Comparison of ENCODE assay signal across 25 cellular contexts in the genomic region with DNA sequence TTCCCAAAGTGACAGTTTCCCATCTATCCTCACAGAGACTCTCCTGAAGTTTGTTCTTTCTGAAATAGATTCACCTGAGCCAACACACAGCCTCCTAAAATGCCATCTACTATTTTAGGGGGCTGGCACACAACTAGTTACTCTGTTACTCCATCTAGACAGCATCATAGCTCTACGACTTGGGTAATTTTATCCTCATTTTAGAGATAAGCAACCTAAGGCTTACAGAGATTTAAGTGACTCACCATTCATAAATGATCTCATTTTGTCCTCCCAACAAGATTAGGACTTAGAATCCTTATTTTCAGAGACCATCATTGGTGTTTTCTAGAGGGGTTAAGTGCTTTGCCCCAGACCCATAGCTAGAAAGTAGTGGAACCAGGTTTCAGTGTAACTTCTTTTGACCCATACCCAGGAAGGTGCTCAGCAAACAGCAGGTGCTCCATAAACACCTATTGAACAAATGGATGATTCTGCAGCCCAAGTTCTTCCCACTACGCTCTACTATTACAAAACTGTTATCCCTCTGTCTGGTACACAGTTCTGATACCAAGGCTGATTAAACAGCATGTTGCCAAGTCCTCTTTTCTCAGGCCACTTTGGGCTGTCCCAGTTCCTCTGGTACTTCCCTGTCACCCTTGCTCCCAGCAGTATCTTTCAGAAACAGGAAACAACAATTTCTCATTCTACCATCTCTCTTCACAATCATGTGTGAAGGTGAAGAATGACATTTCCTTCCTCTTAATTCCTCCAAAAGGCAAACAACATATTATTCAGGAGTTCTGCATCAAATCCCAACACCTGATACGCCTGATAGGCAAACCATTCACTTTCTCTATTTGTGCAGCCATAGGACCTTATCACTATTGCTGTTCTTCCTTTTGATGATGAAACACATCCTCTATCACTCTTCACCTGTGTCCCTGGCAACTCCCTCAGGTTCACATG.
DNase-seq lines count a peak whose midpoint lies in the region; ATAC-seq, FAIRE-seq and TF ChIP-seq lines count a peak whose summit lies in the region.
"Had no signal": no experiment of that assay in that cellular context is flagged by ENCODE, and none has a peak within 500 bp of the region (broad histone marks: within the 10 kb centered on the region; RNA-seq: fewer than 3 reads in every experiment).

No MANE protein-coding gene starts in this region.

- H4K20me1 ChIP-seq in endothelial cell of umbilical vein (replicated peaks; ENCODE audit: control insufficient read depth, extremely low read depth, insufficient read depth, low read length), result no peaks in the 10 kb centered on the region

- DNase-seq in AG20443 (ENCODE audit: low spot score), result peak; percentile 32
- peak; percentile 72 for DNase-seq in NCI-H226
- peak; percentile 65 for DNase-seq in endothelial cell of umbilical vein (ENCODE audit: low read depth, low spot score)
- DNase-seq in lung (ENCODE audit: low spot score), result no peak
- no peak for DNase-seq in testis
- no peak for DNase-seq in AG08396 (ENCODE audit: low spot score)
- no peak for DNase-seq in NCI-H774 (lab: John Stamatoyannopoulos, UW)
- DNase-seq: ACHN; activated CD4-positive, CD25-positive, alpha-beta regulatory T cell treated with anti-CD3 and anti-CD28 coated beads, Interleukin-2, amount 50 U/mL, for 72 hours; activated CD8-positive, alpha-beta T cell treated with anti-CD3 and anti-CD28 coated beads, Interleukin-2, amount 10 ng/mL, durations not matched to agents 7 days and 5 days; activated naive CD4-positive, alpha-beta T cell treated with anti-CD3 and anti-CD28 coated beads for 36 hours; activated T-cell treated with anti-CD3 and anti-CD28 coated beads, Interleukin-2, amount 50 U/mL, for 1 hour; anterior cingulate cortex; CD4-positive, CD25-positive, alpha-beta regulatory T cell; GDM1; hippocampal formation; Kasumi-1; kidney; natural killer cell; NCI-H1105 treated with DMSO at 0.1 percent for 48 hours; NCI-H2081 treated with DMSO at 0.1 percent for 48 hours; NCI-H510A had no signal

- no peak overlapping the region for H3K9ac ChIP-seq in endothelial cell of umbilical vein (replicated peaks; ENCODE audit: extremely low read depth, insufficient read depth, low read length)

- H3K4me1 ChIP-seq in endothelial cell of umbilical vein (ENCODE audit: control insufficient read depth, extremely low read depth, insufficient read depth, low read length) (peaks cover 22% of the 10 kb centered on the region), lung (ENCODE audit: control insufficient read depth in 2 of 2, insufficient read depth in 2 of 2, low read length in 2 of 2) (peaks cover 5 to 10% of the 10 kb centered on the region in 2 donors), testis (no peaks in the 10 kb centered on the region)

- intact Hi-C loops in endothelial cell of umbilical vein (cut with micrococcal nuclease), result no loop called here
- intact Hi-C loops in testis (cut with DNase I; ENCODE audit: low total_unique reads), result no loop called here

- H3K27ac ChIP-seq in endothelial cell of umbilical vein (ENCODE audit: insufficient read depth, low read depth, low read length), result no peak overlapping the region
- no peak overlapping the region for H3K27ac ChIP-seq in lung (ENCODE audit: low read depth in 1 of 2, low read length in 1 of 2)
- H3K27ac ChIP-seq in testis, result no peak overlapping the region

- no peak for TF ChIP-seq POLR2A in endothelial cell of umbilical vein (IDR thresholded peaks at IDR 0.05; ENCODE audit: low read depth, low read length)
- TF ChIP-seq POLR2A in testis (IDR thresholded peaks at IDR 0.05), result no peak

- no peaks in the 10 kb centered on the region for H3K27me3 ChIP-seq in endothelial cell of umbilical vein (ENCODE audit: control insufficient read depth in 2 of 2, insufficient read depth in 2 of 2, low read length in 2 of 2)
- H3K27me3 ChIP-seq in lung (ENCODE audit: control insufficient read depth, insufficient read depth), result no peaks in the 10 kb centered on the region
- no peaks in the 10 kb centered on the region for H3K27me3 ChIP-seq in testis

- H2AFZ ChIP-seq in endothelial cell of umbilical vein (ENCODE audit: low read depth, low read length), result no peak overlapping the region

- BruUV-seq in endothelial cell of umbilical vein (replicated peaks; lab: Mats Ljungman, UMichigan), result no TSS peak

- no peaks in the 10 kb centered on the region for H3K79me2 ChIP-seq in endothelial cell of umbilical vein (ENCODE audit: control insufficient read depth, insufficient read depth, low read length)

- H3K4me3 ChIP-seq in endothelial cell of umbilical vein (replicated peaks in 1 of 3; ENCODE audit: insufficient read depth in 1 of 3, low read depth in 1 of 3, low read length in 3 of 3), result no peak overlapping the region
- H3K4me3 ChIP-seq in lung, result no peak overlapping the region
- H3K4me3 ChIP-seq in testis, result no peak overlapping the region

- ATAC-seq in lung (ENCODE audit: insufficient read depth, low FRiP score) (peak; percentile 48), HG03139 (IDR thresholded peaks at IDR 0.05; ENCODE audit: unreplicated experiment) (no peak)
- ATAC-seq: activated CD8-positive, alpha-beta T cell treated with anti-CD3 and anti-CD28 coated beads, Interleukin-2, amount 10 ng/mL, durations not matched to agents 7 days and 5 days; natural killer cell; stimulated activated memory B cell treated with anti-CD40 and anti-IgM and Interleukin-4, amounts not matched to agents 10 μg/mL and 1 μg/mL and 100 μg/mL, for 72 hours had no signal

- H3K9me1 ChIP-seq in endothelial cell of umbilical vein (replicated peaks; ENCODE audit: control insufficient read depth, extremely low read depth, insufficient read depth, low read length), result no peaks in the 10 kb centered on the region

- peaks cover 0 to 1% of the 10 kb centered on the region in 2 experiments for H3K36me3 ChIP-seq in endothelial cell of umbilical vein (ENCODE audit: control insufficient read depth in 2 of 2, extremely low read depth in 1 of 2, insufficient read depth in 2 of 2, low read length in 2 of 2)
- H3K36me3 ChIP-seq in lung (ENCODE audit: control insufficient read depth in 2 of 2, insufficient read depth in 2 of 2, low read length in 2 of 2), result no peaks in the 10 kb centered on the region
- no peaks in the 10 kb centered on the region for H3K36me3 ChIP-seq in testis (ENCODE audit: low read depth, missing control alignments)

- POLR2A ChIA-PET in endothelial cell of umbilical vein (lab: Charles Lee), result no interaction called here

- 55 to 58% methylated on average over 3 of the region's 3 CpGs for WGBS in lung, 2 donors
- WGBS in testis, 2 donors, result 72 to 77% methylated on average over 3 of the region's 3 CpGs

- dilution Hi-C loops in endothelial cell of umbilical vein (cut with MboI; ENCODE audit: extremely low pct_ligation_motif_present, low sequenced_read_pairs), result no loop called here

- TF ChIP-seq CTCF in endothelial cell of umbilical vein (IDR thresholded peaks at IDR 0.05; ENCODE audit: extremely low read depth in 1 of 2, insufficient read depth in 1 of 2, low read depth in 1 of 2, low read length in 2 of 2) (no peak), lung (IDR thresholded peaks at IDR 0.05; ENCODE audit: control extremely low read depth, extremely low read depth) (no peak), testis (IDR thresholded peaks at IDR 0.05) (no peak)

- CTCF ChIA-PET in endothelial cell of umbilical vein (lab: Charles Lee), result interaction anchor here (1.5 kb wide), 1 partner anchor 12 kb away, joined by 5 read pairs; no protein-coding TSS in a partner anchor

- no peak for FAIRE-seq in endothelial cell of umbilical vein (lab: Jason Lieb, UNC)
- FAIRE-seq: HTR-8/SVneo, kidney had no signal

- H3K9me3 ChIP-seq in endothelial cell of umbilical vein (replicated peaks; ENCODE audit: control insufficient read depth, insufficient read depth, low read length), result no peaks in the 10 kb centered on the region
- H3K9me3 ChIP-seq in lung (ENCODE audit: control insufficient read depth in 2 of 2, insufficient read depth in 1 of 2, low read length in 1 of 2), result no peaks in the 10 kb centered on the region
- H3K9me3 ChIP-seq in testis, result no peaks in the 10 kb centered on the region

- no peak overlapping the region for H3K4me2 ChIP-seq in endothelial cell of umbilical vein (ENCODE audit: insufficient read depth, low read length)

TF ChIP-seq in endothelial cell of umbilical vein, 7 proteins besides CTCF, POLR2A, EP300 and RAD21:
- TF ChIP-seq JUN (IDR thresholded peaks at IDR 0.05; ENCODE audit: borderline replicate concordance, insufficient read depth, insufficient read length, low read depth), result no peak
- TF ChIP-seq MYC (IDR thresholded peaks at IDR 0.05; ENCODE audit: low read depth, low read length), result no peak
- TF ChIP-seq, protein P1, sequence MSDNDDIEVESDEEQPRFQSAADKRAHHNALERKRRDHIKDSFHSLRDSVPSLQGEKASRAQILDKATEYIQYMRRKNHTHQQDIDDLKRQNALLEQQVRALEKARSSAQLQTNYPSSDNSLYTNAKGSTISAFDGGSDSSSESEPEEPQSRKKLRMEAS (IDR thresholded peaks at IDR 0.05; ENCODE audit: insufficient read depth, insufficient read length), result no peak

Comparison
In these comparisons a context has a peak if more than half of its experiments do, and no peak if none do; other contexts are left out.
1. DNase-seq: peak in AG20443 (single experiment), NCI-H226 (single experiment) and endothelial cell of umbilical vein (single experiment); none in lung (single experiment), testis (single experiment), AG08396 (single experiment) and NCI-H774 (single experiment).